17 cellular contexts compared by ENCODE assay signal in the genomic region with DNA sequence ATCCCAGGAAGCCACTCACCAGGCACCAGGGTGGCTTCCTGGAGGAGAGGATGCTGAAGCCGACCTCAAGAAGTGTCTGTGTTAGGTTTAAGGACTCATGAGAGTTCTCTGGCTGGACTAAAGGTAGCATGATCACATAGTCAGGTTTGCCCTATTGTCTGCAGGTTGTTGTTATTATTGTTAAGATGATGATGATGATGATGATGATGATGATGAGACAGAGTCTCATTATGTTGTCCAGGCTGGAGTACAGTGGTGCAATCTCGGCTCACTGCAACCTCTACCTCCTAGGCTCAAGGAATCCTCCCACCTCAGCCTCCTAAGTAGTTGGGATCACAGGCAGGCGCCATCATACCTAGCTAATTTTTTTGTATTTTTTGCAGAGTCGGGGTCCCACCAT. TPM values are rescaled to one million over a fixed set of nuclear protein-coding genes. Genes with fewer than 3 reads are reported as not detected.
A peak's percentile ranks its signal among the peaks of the same experiment; 100 is the strongest.
DNase-seq lines count a peak whose midpoint lies in the region; ATAC-seq, FAIRE-seq and TF ChIP-seq lines count a peak whose summit lies in the region.
"Not testable (repeated sequence)": the region's sequence is repeated elsewhere in the genome, so short reads cannot be mapped to it uniquely, and the experiment has no call there.
"Had no signal": no experiment of that assay in that cellular context is flagged by ENCODE, and none has a peak within 500 bp of the region (broad histone marks: within the 10 kb centered on the region; RNA-seq: fewer than 3 reads in every experiment).

No MANE protein-coding gene starts in this region.

- in situ Hi-C loops in gastrocnemius medialis (cut with MboI; ENCODE audit: low sequenced_read_pairs in 4 of 4), result not testable (repeated sequence)

- intact Hi-C loops in endothelial cell of umbilical vein (cut with micrococcal nuclease); pancreas (cut with DNase I); gastrocnemius medialis (cut with DNase I; ENCODE audit: low total_unique reads): not testable (repeated sequence)

- not testable (repeated sequence) for TF ChIP-seq EP300 in A549 (IDR thresholded peaks at IDR 0.05); H1 (IDR thresholded peaks at IDR 0.05; ENCODE audit: borderline replicate concordance in 1 of 2, low read depth in 2 of 2, low read length in 2 of 2)

- H3K56ac ChIP-seq in H1 (replicated peaks; ENCODE audit: insufficient read length, low read depth, low read length), result not testable (repeated sequence)

- not testable (repeated sequence) for BruUV-seq in endothelial cell of umbilical vein (replicated peaks; lab: Mats Ljungman, UMichigan)

- not testable (repeated sequence) for H3K9me3 ChIP-seq in A549; HEK293 (ENCODE audit: control insufficient read depth, insufficient read depth, low read depth, low read length); H1 (ENCODE audit: insufficient read depth in 2 of 2, low read depth in 1 of 2, low read length in 1 of 2); endothelial cell of umbilical vein (replicated peaks; ENCODE audit: control insufficient read depth, insufficient read depth, low read length); pancreas; gastrocnemius medialis

- H3K9me3 Mint-ChIP-seq in WTC11, type B pancreatic cell: not testable (repeated sequence)

- H3K23ac ChIP-seq in H1 (ENCODE audit: insufficient read length), result not testable (repeated sequence)

- H2BK12ac ChIP-seq in H1 (ENCODE audit: low read depth, low read length), result 0 out of 2 replicates have a peak overlapping the region, but pooled peaks have one; percentile 3

- peaks cover 3 to 33% of the 10 kb centered on the region in 2 experiments for H3K79me2 ChIP-seq in H1 (ENCODE audit: control insufficient read depth in 1 of 2, insufficient read depth in 2 of 2, low read length in 2 of 2)
- H3K79me2 ChIP-seq in endothelial cell of umbilical vein (ENCODE audit: control insufficient read depth, insufficient read depth, low read length), result not testable (repeated sequence)

- H4K8ac ChIP-seq in H1 (ENCODE audit: extremely low read depth, insufficient read depth, low read length), result not testable (repeated sequence)

- peaks cover 16% of the 10 kb centered on the region for H3K4me1 Mint-ChIP-seq in WTC11
- H3K4me1 Mint-ChIP-seq in type B pancreatic cell (ENCODE audit: unreplicated experiment), result peaks cover 28% of the 10 kb centered on the region

- TF ChIP-seq POLR2A in A549 (IDR thresholded peaks at IDR 0.05; ENCODE audit: low read length); H1 (IDR thresholded peaks at IDR 0.05; ENCODE audit: control extremely low read depth in 1 of 2, low read depth in 2 of 2, low read length in 2 of 2); endothelial cell of umbilical vein (IDR thresholded peaks at IDR 0.05; ENCODE audit: low read depth, low read length); gastrocnemius medialis (IDR thresholded peaks at IDR 0.05): not testable (repeated sequence)

- H3K27ac ChIP-seq in A549 (peak overlapping the region; percentile 60 to 69; a peak in 5 of 6 replicates), pancreas (peak overlapping the region in 3 of 4 donors; percentile 2 to 67 (median 39)), gastrocnemius medialis (peak overlapping the region; percentile 91 to 98 (median 96))
- H3K27ac ChIP-seq in HEK293 (ENCODE audit: extremely low read depth, low read depth, low read length); H1 (ENCODE audit: low read depth, low read length); endothelial cell of umbilical vein (ENCODE audit: insufficient read depth, low read depth, low read length): not testable (repeated sequence)

- not testable (repeated sequence) for ATAC-seq in A549, WTC11, pancreas, gastrocnemius medialis

- not testable (repeated sequence) for H2BK120ac ChIP-seq in H1 (replicated peaks; ENCODE audit: low read depth, low read length)

- TF ChIP-seq CTCF in A549 (IDR thresholded peaks at IDR 0.05); HEK293 (tag by site-specific recombination; IDR thresholded peaks at IDR 0.05); WTC11 (IDR thresholded peaks at IDR 0.05); H1 (IDR thresholded peaks at IDR 0.05; ENCODE audit: control extremely low read depth in 1 of 3, insufficient read depth in 1 of 3, low read depth in 1 of 3, low read length in 3 of 3); endothelial cell of umbilical vein (IDR thresholded peaks at IDR 0.05; ENCODE audit: extremely low read depth in 1 of 2, insufficient read depth in 1 of 2, low read depth in 1 of 2, low read length in 2 of 2); pancreas (IDR thresholded peaks at IDR 0.05); gastrocnemius medialis (IDR thresholded peaks at IDR 0.05 in 4 of 5, conservative IDR thresholded peaks at IDR 0.05 in 1 of 5); type B pancreatic cell (conservative IDR thresholded peaks at IDR 0.05): not testable (repeated sequence)

- POLR2A ChIA-PET in A549 (lab: Yijun Ruan, JAX); HEK293 (lab: Yijun Ruan, JAX); WTC11 (lab: Charles Lee); endothelial cell of umbilical vein (lab: Charles Lee): not testable (repeated sequence)
- POLR2A ChIA-PET in H1 (lab: Charles Lee; ENCODE audit: partially characterized antibody), result interaction anchor here (0.6 to 0.7 kb wide), 2 partner anchors 81 to 111 kb away, joined by 3 to 4 read pairs; no protein-coding TSS in a partner anchor

- TF ChIP-seq RAD21 in A549 (conservative IDR thresholded peaks at IDR 0.05 in 1 of 2, IDR thresholded peaks at IDR 0.05 in 1 of 2); H1 (IDR thresholded peaks at IDR 0.05 in 1 of 2, conservative IDR thresholded peaks at IDR 0.05 in 1 of 2; ENCODE audit: low read depth in 2 of 2, low read length in 2 of 2): not testable (repeated sequence)

- H3K4ac ChIP-seq in H1 (replicated peaks; ENCODE audit: insufficient read length, low read depth, low read length), result not testable (repeated sequence)

- H3K27ac Mint-ChIP-seq in WTC11 (0 out of 2 replicates have a peak overlapping the region, but pooled peaks have one; percentile 47), type B pancreatic cell (peak overlapping the region; percentile 97)

- not testable (repeated sequence) for FAIRE-seq in A549 (lab: Jason Lieb, UNC); H1 (lab: Jason Lieb, UNC); pancreas (lab: Jason Lieb, UNC)
- FAIRE-seq in endothelial cell of umbilical vein (lab: Jason Lieb, UNC), result peak; percentile 62

- not testable (repeated sequence) for H3K9me1 ChIP-seq in endothelial cell of umbilical vein (replicated peaks; ENCODE audit: control insufficient read depth, extremely low read depth, insufficient read depth, low read length)

- not testable (repeated sequence) for H3K4me3 Mint-ChIP-seq in WTC11, type B pancreatic cell

- H4K20me1 ChIP-seq in H1 (replicated peaks in 1 of 2; ENCODE audit: control insufficient read depth in 1 of 2, insufficient read depth in 2 of 2, low read length in 2 of 2); endothelial cell of umbilical vein (replicated peaks; ENCODE audit: control insufficient read depth, extremely low read depth, insufficient read depth, low read length): not testable (repeated sequence)

- H3K36me3 Mint-ChIP-seq in WTC11, result not testable (repeated sequence)
- H3K36me3 Mint-ChIP-seq in type B pancreatic cell, result peaks cover 17% of the 10 kb centered on the region

- not testable (repeated sequence) for H3K27me3 ChIP-seq in H1 (replicated peaks in 1 of 4; ENCODE audit: control insufficient read depth in 3 of 4, extremely low read depth in 1 of 4, insufficient read depth in 3 of 4, low read length in 3 of 4); endothelial cell of umbilical vein (ENCODE audit: control insufficient read depth in 2 of 2, insufficient read depth in 2 of 2, low read length in 2 of 2); pancreas; gastrocnemius medialis

- not testable (repeated sequence) for H2BK15ac ChIP-seq in H1 (ENCODE audit: low read length)

- H3K23me2 ChIP-seq in H1 (ENCODE audit: low read depth, low read length), result not testable (repeated sequence)

- H4K91ac ChIP-seq in H1 (replicated peaks; ENCODE audit: insufficient read length, low read length), result not testable (repeated sequence)

- not testable (repeated sequence) for H3K9ac ChIP-seq in H1 (replicated peaks in 1 of 4; ENCODE audit: extremely low read depth in 1 of 4, low read depth in 3 of 4, low read length in 3 of 4); endothelial cell of umbilical vein (replicated peaks; ENCODE audit: extremely low read depth, insufficient read depth, low read length)

- DNase-seq in A549 (ENCODE audit: low read depth in 1 of 2, low spot score in 1 of 2); WTC11 (ENCODE audit: low spot score); H1 (ENCODE audit: low read depth in 1 of 2, low spot score in 2 of 2); endothelial cell of umbilical vein (ENCODE audit: low read depth, low spot score); pancreas; gastrocnemius medialis; type B pancreatic cell (ENCODE audit: extremely low spot score, unreplicated experiment): not testable (repeated sequence)

- H3K4me1 ChIP-seq in A549 (peaks cover 51% of the 10 kb centered on the region), gastrocnemius medialis (peaks cover 44 to 69% of the 10 kb centered on the region in 2 donors)
- not testable (repeated sequence) for H3K4me1 ChIP-seq in HEK293 (ENCODE audit: control insufficient read depth, insufficient read depth, low read length); H1 (replicated peaks in 1 of 4; ENCODE audit: control insufficient read depth in 3 of 4, insufficient read depth in 4 of 4, low read length in 3 of 4); endothelial cell of umbilical vein (ENCODE audit: control insufficient read depth, extremely low read depth, insufficient read depth, low read length); pancreas

- H2BK5ac ChIP-seq in H1 (ENCODE audit: low read depth, low read length), result not testable (repeated sequence)

- not testable (repeated sequence) for H2AFZ ChIP-seq in H1 (ENCODE audit: low read length); endothelial cell of umbilical vein (ENCODE audit: low read depth, low read length)

- H3K36me3 ChIP-seq in HEK293 (ENCODE audit: control insufficient read depth in 2 of 2, insufficient read depth in 1 of 2, low read length in 2 of 2); H1 (ENCODE audit: control insufficient read depth in 2 of 4, insufficient read depth in 4 of 4, low read length in 3 of 4); endothelial cell of umbilical vein (ENCODE audit: control insufficient read depth in 2 of 2, extremely low read depth in 1 of 2, insufficient read depth in 2 of 2, low read length in 2 of 2); pancreas; gastrocnemius medialis: not testable (repeated sequence)

- not testable (repeated sequence) for H3K14ac ChIP-seq in H1 (ENCODE audit: insufficient read length)

- not testable (repeated sequence) for H3K4me3 ChIP-seq in A549; HEK293 (ENCODE audit: low read depth, low read length); H1 (ENCODE audit: extremely low read depth in 1 of 4, insufficient read depth in 2 of 4, low read depth in 3 of 4, low read length in 4 of 4); endothelial cell of umbilical vein (replicated peaks in 1 of 3; ENCODE audit: insufficient read depth in 1 of 3, low read depth in 1 of 3, low read length in 3 of 3); pancreas; gastrocnemius medialis

- 83% methylated on average over 4 of the region's 4 CpGs for WGBS in A549 (ENCODE audit: missing lambda C conversion rate)
- 91% methylated on average over 4 of the region's 4 CpGs; no CpG with 5 or more reads in 1 of the 2 experiments for WGBS in H1 (ENCODE audit: extremely low coverage in 1 of 2, insufficient coverage in 1 of 2, insufficient read length in 1 of 2, insufficient replicate concordance in 2 of 2, low coverage in 1 of 2, low lambda C conversion rate in 2 of 2, missing lambda C conversion rate in 1 of 2), 2 experiments
- 86 to 89% methylated on average over 4 of the region's 4 CpGs for WGBS in pancreas, 2 donors

- H3K27me3 Mint-ChIP-seq in WTC11 (ENCODE audit: low read depth); type B pancreatic cell: not testable (repeated sequence)

- H3K4me2 ChIP-seq in A549, result peak overlapping the region; percentile 59; the same call in 2 of the 3 replicates
- H3K4me2 ChIP-seq in H1 (ENCODE audit: insufficient read depth in 1 of 2, low read depth in 2 of 2, low read length in 2 of 2); endothelial cell of umbilical vein (ENCODE audit: insufficient read depth, low read length): not testable (repeated sequence)

- CTCF ChIA-PET in A549 (lab: Yijun Ruan, JAX); WTC11 (lab: Charles Lee); endothelial cell of umbilical vein (lab: Charles Lee): not testable (repeated sequence)
- CTCF ChIA-PET in HEK293 (lab: Yijun Ruan, JAX), result interaction anchor here (0.8 kb wide), 1 partner anchor 81 kb away, joined by 4 read pairs; no protein-coding TSS in a partner anchor
- CTCF ChIA-PET in H1 (lab: Charles Lee; ENCODE audit: partially characterized antibody), result interaction anchor here (1.0 to 2.3 kb wide), 3 partner anchors 9 to 133 kb away, joined by 3 to 6 read pairs (median 3); no protein-coding TSS in a partner anchor

- H2BK20ac ChIP-seq in H1 (ENCODE audit: low read length), result not testable (repeated sequence)

- not testable (repeated sequence) for H3K18ac ChIP-seq in H1 (ENCODE audit: extremely low read depth, low read length)

- H3K79me1 ChIP-seq in H1 (ENCODE audit: low read depth, low read length), result not testable (repeated sequence)

- H2AK5ac ChIP-seq in H1 (ENCODE audit: low read depth, low read length), result not testable (repeated sequence)

- H4K5ac ChIP-seq in H1 (ENCODE audit: insufficient read length, low read depth, low read length), result not testable (repeated sequence)

- dilution Hi-C loops in endothelial cell of umbilical vein (cut with MboI; ENCODE audit: extremely low pct_ligation_motif_present, low sequenced_read_pairs), result not testable (repeated sequence)

RNA-seq across cellular contexts. Expression of gene SPDYE3, which starts 43.3 kb away (rescaled TPM):
- polyA plus RNA-seq in A549 (2011; rRNA removed), result 0.04 TPM in 1 of 2 replicates, not detected in the other
- not detected in 2 replicates for polyA plus RNA-seq in A549 (2012; cell fraction: cytosol; rRNA removed)
- polyA plus RNA-seq in A549 (2012; cell fraction: nucleus; rRNA removed), result not detected in 2 replicates
- polyA plus RNA-seq in A549 (2017; fragmentation: RNase III; extraction: RNeasy Plus Mini Kit Qiagen cat#74134 plus additional on column Dnase treatment), result 0.04 TPM in 1 of 3 replicates, not detected in the others
- not detected in 2 replicates for polyA minus RNA-seq in A549 (2011; rRNA and poly(A)+ RNA removed)
- not detected in 3 replicates for total RNA-seq in WTC11 (2021)
- not detected in 2 replicates for total RNA-seq in H1 (2021; fragmentation: NEBNext Ultra II Directional; extraction: Animal tissue kit (Norgen Biotek cat#: 25700))
- not detected in 2 replicates for polyA plus RNA-seq in H1 (2011; rRNA removed)
- polyA plus RNA-seq in H1 (2011; cell fraction: cytosol; rRNA removed), result not detected
- not detected for polyA plus RNA-seq in H1 (2011; cell fraction: nucleus; rRNA removed)
- 2.3 to 3.4 TPM (median 2.5 TPM) in 4 replicates for polyA plus RNA-seq in H1 (2012, experiment 1 of 2)
- 1.9 TPM for polyA plus RNA-seq in H1 (2012, experiment 2 of 2)
- not detected for polyA plus RNA-seq in H1 (2013, experiment 1 of 2)
- polyA plus RNA-seq in H1 (2013, experiment 2 of 2), result not detected
- not detected in 2 replicates for polyA minus RNA-seq in H1 (2011; rRNA and poly(A)+ RNA removed)
- not detected for polyA minus RNA-seq in H1 (2011; cell fraction: cytosol; rRNA and poly(A)+ RNA removed)
- not detected for polyA minus RNA-seq in H1 (2011; cell fraction: nucleus; rRNA and poly(A)+ RNA removed)
- total RNA-seq in endothelial cell of umbilical vein, result not detected in 2 replicates
- polyA plus RNA-seq in endothelial cell of umbilical vein, result not detected in 2 replicates
- not detected in 2 replicates for polyA plus RNA-seq in endothelial cell of umbilical vein (2011; cell fraction: cytosol; rRNA removed)
- polyA plus RNA-seq in endothelial cell of umbilical vein (2011; cell fraction: nucleus; rRNA removed), result not detected in 2 replicates
- polyA plus RNA-seq in endothelial cell of umbilical vein (2012), result 3.0 and 3.8 TPM in 2 replicates
- polyA minus RNA-seq in endothelial cell of umbilical vein, result not detected in 2 replicates
- not detected for polyA minus RNA-seq in endothelial cell of umbilical vein (2011; cell fraction: cytosol; rRNA and poly(A)+ RNA removed)
- not detected in 2 replicates for polyA minus RNA-seq in endothelial cell of umbilical vein (2011; cell fraction: nucleus; rRNA and poly(A)+ RNA removed)
- total RNA-seq in pancreas, result not detected
- polyA plus RNA-seq in pancreas, result under 1 TPM; 0.08 to 0.09 TPM
- not detected for total RNA-seq in gastrocnemius medialis
- total RNA-seq in type B pancreatic cell (ENCODE audit: low replicate concordance), result not detected in 2 replicates
- total RNA-seq: A172; A673; CD4-positive, alpha-beta memory T cell; CD4-positive, CD25-positive, alpha-beta regulatory T cell; CD8-positive, alpha-beta memory T cell; Daoy; G401; GM12878 had no signal
- polyA plus RNA-seq: AG04450 had no signal

RNA-seq across cellular contexts. Expression of gene PVRIG, which starts 44.5 kb away (rescaled TPM):
- polyA plus RNA-seq in A549 (2011; rRNA removed) (not detected in 2 replicates), A549 (2017; fragmentation: RNase III; extraction: RNeasy Plus Mini Kit Qiagen cat#74134 plus additional on column Dnase treatment) (not detected in 3 replicates), H1 (2011; rRNA removed) (0.15 TPM in 1 of 2 replicates, not detected in the other), endothelial cell of umbilical vein (not detected in 2 replicates), pancreas (under 1 TPM in 1 of 2 donors, not detected in 1; 0.09 TPM)
- polyA plus RNA-seq in A549 (2012; cell fraction: cytosol; rRNA removed), result not detected in 2 replicates
- polyA plus RNA-seq in A549 (2012; cell fraction: nucleus; rRNA removed), result 0.07 and 0.10 TPM in 2 replicates
- not detected in 2 replicates for polyA minus RNA-seq in A549 (2011; rRNA and poly(A)+ RNA removed)
- total RNA-seq in WTC11 (2021) (0.37 to 0.55 TPM in 2 of 3 replicates, not detected in the other), endothelial cell of umbilical vein (0.80 TPM in 1 of 2 replicates, not detected in the other), pancreas (under 1 TPM in 2 of 6 donors, not detected in 4; 0.22 to 0.34 TPM), gastrocnemius medialis (not detected), type B pancreatic cell (ENCODE audit: low replicate concordance) (not detected in 2 replicates)
- not detected in 2 replicates for total RNA-seq in H1 (2021; fragmentation: NEBNext Ultra II Directional; extraction: Animal tissue kit (Norgen Biotek cat#: 25700))
- not detected for polyA plus RNA-seq in H1 (2011; cell fraction: cytosol; rRNA removed)
- not detected for polyA plus RNA-seq in H1 (2011; cell fraction: nucleus; rRNA removed)
- polyA plus RNA-seq in H1 (2012, experiment 1 of 2), result 0.80 to 2.2 TPM (median 1.2 TPM) in 4 replicates
- polyA plus RNA-seq in H1 (2012, experiment 2 of 2), result 2.1 TPM
- not detected for polyA plus RNA-seq in H1 (2013, experiment 1 of 2)
- polyA plus RNA-seq in H1 (2013, experiment 2 of 2), result not detected
- not detected in 2 replicates for polyA minus RNA-seq in H1 (2011; rRNA and poly(A)+ RNA removed)
- polyA minus RNA-seq in H1 (2011; cell fraction: cytosol; rRNA and poly(A)+ RNA removed), result not detected
- not detected for polyA minus RNA-seq in H1 (2011; cell fraction: nucleus; rRNA and poly(A)+ RNA removed)
- not detected in 2 replicates for polyA plus RNA-seq in endothelial cell of umbilical vein (2011; cell fraction: cytosol; rRNA removed)
- polyA plus RNA-seq in endothelial cell of umbilical vein (2011; cell fraction: nucleus; rRNA removed), result not detected in 2 replicates
- polyA plus RNA-seq in endothelial cell of umbilical vein (2012), result 1.6 and 2.1 TPM in 2 replicates
- polyA minus RNA-seq in endothelial cell of umbilical vein, result not detected in 2 replicates
- not detected for polyA minus RNA-seq in endothelial cell of umbilical vein (2011; cell fraction: cytosol; rRNA and poly(A)+ RNA removed)
- polyA minus RNA-seq in endothelial cell of umbilical vein (2011; cell fraction: nucleus; rRNA and poly(A)+ RNA removed), result not detected in 2 replicates
- total RNA-seq: A172, A673, Daoy, G401 had no signal
- polyA plus RNA-seq: AG04450 had no signal
